Comparison of ENCODE assay signal across 15 cellular contexts in genomic region chrX:124462931-124463330, GRCh38.
"Had no signal": no experiment of that assay in that cellular context is flagged by ENCODE, and none has a peak within 500 bp of the region (broad histone marks: within the 10 kb centered on the region; RNA-seq: fewer than 3 reads in every experiment).

No MANE protein-coding gene starts in this region.

- H3K4me3 ChIP-seq: esophagus squamous epithelium, left ventricle myocardium inferior, lower lobe of right lung, right atrium auricular region, smooth muscle cell had no signal

- H3K27me3 ChIP-seq: esophagus squamous epithelium, foreskin keratinocyte, right atrium auricular region had no signal

- H3K4me2 ChIP-seq: smooth muscle cell had no signal

- H3K27ac ChIP-seq: esophagus squamous epithelium, foreskin keratinocyte, left ventricle myocardium inferior, lower lobe of right lung, right atrium auricular region had no signal

- FAIRE-seq: kidney had no signal

- DNase-seq: dermis blood vessel endothelial cell; esophagus squamous epithelium; foreskin keratinocyte; immature natural killer cell; kidney; left cardiac atrium; left ventricle myocardium inferior; lower lobe of right lung; natural killer cell; posterior cingulate gyrus; stimulated activated CD4-positive, alpha-beta T cell treated with anti-CD3 and anti-CD28 coated beads, Interleukin-2, amount 100 ng/mL, for 48 hours; stimulated activated naive CD4-positive, alpha-beta T cell treated with Interleukin-2 at 50 U/mL for 16 hours; trophoblast cell had no signal

- ATAC-seq: foreskin keratinocyte, left cardiac atrium, lower lobe of right lung, natural killer cell had no signal

- H3K9me3 ChIP-seq: esophagus squamous epithelium, left ventricle myocardium inferior, lower lobe of right lung, right atrium auricular region had no signal

- H3K4me1 ChIP-seq: esophagus squamous epithelium, foreskin keratinocyte, left ventricle myocardium inferior, lower lobe of right lung, right atrium auricular region had no signal

- H3K36me3 ChIP-seq: esophagus squamous epithelium, left ventricle myocardium inferior, lower lobe of right lung, right atrium auricular region had no signal
